In the genomic region with DNA sequence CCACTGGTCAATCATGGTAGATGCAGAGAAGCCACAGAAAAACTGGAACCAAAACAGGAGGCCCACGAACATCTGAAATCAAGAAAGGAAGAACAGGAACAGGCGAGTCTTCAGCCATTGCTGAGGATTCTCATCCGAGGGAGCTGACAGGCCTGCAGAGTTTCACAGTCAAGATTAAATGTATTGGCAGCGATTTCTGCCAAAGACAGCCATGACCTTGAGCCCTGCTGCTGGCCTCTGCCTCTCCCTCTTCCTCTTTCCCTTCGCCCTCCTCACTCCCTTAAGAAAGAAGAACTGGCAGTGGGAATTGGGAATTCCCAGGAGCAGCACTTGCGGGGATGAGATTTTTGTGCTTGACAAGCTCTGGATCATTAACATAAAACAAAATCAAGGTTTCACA, we compare ENCODE assay signal across 14 cellular contexts.
"Had no signal": no experiment of that assay in that cellular context is flagged by ENCODE, and none has a peak within 500 bp of the region (broad histone marks: within the 10 kb centered on the region; RNA-seq: fewer than 3 reads in every experiment).

No MANE protein-coding gene starts in this region.

- DNase-seq: activated CD4-positive, alpha-beta T cell treated with anti-CD3 and anti-CD28 coated beads, Interleukin-2, amount 50 U/mL, for 48 hours; activated CD8-positive, alpha-beta memory T cell treated with anti-CD3 and anti-CD28 coated beads, Interleukin-2, amount 50 U/mL, for 4 hours; activated gamma-delta T cell treated with Interleukin-2 at 50 U/mL for 16 hours; activated naive CD8-positive, alpha-beta T cell treated with anti-CD3 and anti-CD28 coated beads for 36 hours; activated T-cell treated with anti-CD3 and anti-CD28 coated beads, Interleukin-2, amount 50 U/mL, for 72 hours; cortex of kidney; effector CD8-positive, alpha-beta T cell; hippocampal formation; mammary epithelial cell; natural killer cell; stimulated activated CD4-positive, alpha-beta T cell treated with anti-CD3 and anti-CD28 coated beads, Interleukin-15, amount 100 ng/mL, for 24 hours; stimulated activated CD4-positive, alpha-beta T cell treated with anti-CD3 and anti-CD28 coated beads, Interleukin-4, amount 100 ng/mL, for 24 hours had no signal

- H3K4me3 ChIP-seq: cardiac muscle cell had no signal

- H3K36me3 ChIP-seq: cardiac muscle cell had no signal

- H3K27ac ChIP-seq: cardiac muscle cell had no signal

- ATAC-seq: activated CD4-positive, CD25-positive, alpha-beta regulatory T cell treated with anti-CD3 and anti-CD28 coated beads, Interleukin-2, amount 50 U/mL, for 24 hours; activated T-cell treated with anti-CD3 and anti-CD28 coated beads, Interleukin-2, amount 50 U/mL, for 72 hours; natural killer cell had no signal
